Comparison of ENCODE assay signal across 9 cellular contexts in genomic region chr2:55052087-55053061, GRCh38. TPM values are rescaled to one million over a fixed set of nuclear protein-coding genes. Genes with fewer than 3 reads are reported as not detected.
DNase-seq lines count a peak whose midpoint lies in the region; ATAC-seq and TF ChIP-seq lines count a peak whose summit lies in the region.
"Had no signal": no experiment of that assay in that cellular context is flagged by ENCODE, and none has a peak within 500 bp of the region (broad histone marks: within the 10 kb centered on the region; RNA-seq: fewer than 3 reads in every experiment).

No MANE protein-coding gene starts in this region.

- H3K27me3 Mint-ChIP-seq in activated CD8-positive, alpha-beta T cell treated with anti-CD3 and anti-CD28 coated beads for 36 hours = no peaks in the 10 kb centered on the region

- no peak overlapping the region for H4K91ac ChIP-seq in mesenchymal stem cell (ENCODE audit: low read length)

- H3K27me3 ChIP-seq in BLaER1 = no peaks in the 10 kb centered on the region
- no peaks in the 10 kb centered on the region for H3K27me3 ChIP-seq in mesenchymal stem cell (ENCODE audit: control insufficient read depth in 1 of 2, insufficient read depth in 1 of 2, low read length in 2 of 2)

- H3K4me1 Mint-ChIP-seq in activated CD8-positive, alpha-beta T cell treated with anti-CD3 and anti-CD28 coated beads for 36 hours (ENCODE audit: low read depth) = peaks cover 38% of the 10 kb centered on the region

- H3K4me3 ChIP-seq in BLaER1 (peak overlapping the region; percentile 98), mesenchymal stem cell (ENCODE audit: insufficient read depth in 1 of 2, low read depth in 1 of 2, low read length in 2 of 2) (peak overlapping the region in 1 of 2 experiments; percentile 98)

- H2BK12ac ChIP-seq in mesenchymal stem cell (ENCODE audit: low read length in 2 of 2) = no peak overlapping the region

- no peak overlapping the region for H2AK5ac ChIP-seq in mesenchymal stem cell (ENCODE audit: low read length, severe bottlenecking)

- H3K27ac ChIP-seq in BLaER1 (peak overlapping the region; percentile 83), mesenchymal stem cell (ENCODE audit: low read length, poor library complexity, severe bottlenecking) (peak overlapping the region; percentile 92)

- no peak overlapping the region for H2BK15ac ChIP-seq in mesenchymal stem cell (ENCODE audit: low read depth, poor library complexity, severe bottlenecking)

- H3K14ac ChIP-seq in mesenchymal stem cell (ENCODE audit: low read length in 2 of 2) = no peak overlapping the region

- no peak overlapping the region for H3K18ac ChIP-seq in mesenchymal stem cell (ENCODE audit: low read depth in 1 of 2, low read length in 2 of 2)

- H2BK120ac ChIP-seq in mesenchymal stem cell (ENCODE audit: low read depth, low read length) = no peak overlapping the region

- peak overlapping the region; percentile 38 for H3K9ac ChIP-seq in BLaER1
- H3K9ac ChIP-seq in mesenchymal stem cell (ENCODE audit: low read length) = peak overlapping the region; percentile 100

- peaks cover 8% of the 10 kb centered on the region for H3K36me3 Mint-ChIP-seq in activated CD8-positive, alpha-beta T cell treated with anti-CD3 and anti-CD28 coated beads for 36 hours (ENCODE audit: low read depth)

- H3K36me3 ChIP-seq in BLaER1 (no peaks in the 10 kb centered on the region), mesenchymal stem cell (ENCODE audit: control insufficient read depth in 1 of 2, insufficient read depth in 2 of 2, low read depth in 1 of 2, low read length in 2 of 2) (peaks cover 0 to 7% of the 10 kb centered on the region in 2 experiments)

- no peak overlapping the region for H3K4ac ChIP-seq in mesenchymal stem cell (ENCODE audit: low read depth in 1 of 2, low read length in 2 of 2)

- WGBS in mesenchymal stem cell = 20% methylated on average over 1 of the region's 7 CpGs

- H3K27ac Mint-ChIP-seq in activated CD8-positive, alpha-beta T cell treated with anti-CD3 and anti-CD28 coated beads for 36 hours = peak overlapping the region; percentile 21

- peaks cover 16% of the 10 kb centered on the region for H4K20me1 ChIP-seq in BLaER1

- no peak overlapping the region for H3K23ac ChIP-seq in mesenchymal stem cell (ENCODE audit: low read length in 2 of 2)

- no peaks in the 10 kb centered on the region for H3K9me3 ChIP-seq in BLaER1
- H3K9me3 ChIP-seq in mesenchymal stem cell (ENCODE audit: control insufficient read depth, low read length) = peaks cover 9% of the 10 kb centered on the region

- no peak overlapping the region for H4K8ac ChIP-seq in mesenchymal stem cell (ENCODE audit: low read length)

- H3K4me3 Mint-ChIP-seq in activated CD8-positive, alpha-beta T cell treated with anti-CD3 and anti-CD28 coated beads for 36 hours = peak overlapping the region; percentile 31

- H3K79me1 ChIP-seq in mesenchymal stem cell (replicated peaks; ENCODE audit: low read length, poor library complexity, severe bottlenecking) = peaks cover 3% of the 10 kb centered on the region

- POLR2A ChIA-PET in activated CD8-positive, alpha-beta T cell treated with anti-CD3 and anti-CD28 coated beads for 36 hours (lab: Charles Lee) = interaction anchor here (1.1 to 3.2 kb wide), 2 partner anchors 15 to 81 kb away, joined by 4 to 8 read pairs; no protein-coding TSS in a partner anchor

- peaks cover 26% of the 10 kb centered on the region for H3K4me1 ChIP-seq in BLaER1
- H3K4me1 ChIP-seq in mesenchymal stem cell (ENCODE audit: control insufficient read depth, insufficient read depth, low read depth, low read length) = peaks cover 3% of the 10 kb centered on the region

- no peak overlapping the region for H2BK5ac ChIP-seq in mesenchymal stem cell (ENCODE audit: low read depth, low read length, poor library complexity, severe bottlenecking)

- no peak overlapping the region for H2AFZ ChIP-seq in mesenchymal stem cell (ENCODE audit: low read depth, low read length)

- no peak for DNase-seq in activated CD8-positive, alpha-beta T cell treated with anti-CD3 and anti-CD28 coated beads for 36 hours
- peak; percentile 46 for DNase-seq in mesenchymal stem cell
- no peak for DNase-seq in HUDEP-2 (lab: John Stamatoyannopoulos, UW; ENCODE audit: unreplicated experiment in 76 of 76)
- no peak for DNase-seq in NCI-H2107 treated with DMSO at 0.1 percent for 48 hours (lab: John Stamatoyannopoulos, UW; ENCODE audit: unreplicated experiment)
- DNase-seq: NCI-H187 had no signal

- intact Hi-C loops in activated CD8-positive, alpha-beta T cell treated with anti-CD3 and anti-CD28 coated beads for 36 hours (cut with micrococcal nuclease) = loop anchor here (5.0 kb wide), 1 partner anchor 365 kb away; the partner anchor contains the start of gene CCDC88A

- peak overlapping the region; percentile 87 for H3K4me2 ChIP-seq in BLaER1
- H3K4me2 ChIP-seq in mesenchymal stem cell (ENCODE audit: low read length, poor library complexity, severe bottlenecking) = no peak overlapping the region

- ATAC-seq in HG03457 (IDR thresholded peaks at IDR 0.05; ENCODE audit: unreplicated experiment) (peak; percentile 13), GM21737 (IDR thresholded peaks at IDR 0.05; ENCODE audit: unreplicated experiment) (no peak), GM18502 (IDR thresholded peaks at IDR 0.05; ENCODE audit: poor library complexity, unreplicated experiment) (no peak)
- no peak for ATAC-seq in activated CD8-positive, alpha-beta T cell treated with anti-CD3 and anti-CD28 coated beads for 36 hours

- TF ChIP-seq CTCF in activated CD8-positive, alpha-beta T cell treated with anti-CD3 and anti-CD28 coated beads for 36 hours (IDR thresholded peaks at IDR 0.05) = no peak

- CTCF ChIA-PET in activated CD8-positive, alpha-beta T cell treated with anti-CD3 and anti-CD28 coated beads for 36 hours (lab: Charles Lee) = interaction anchor here (0.8 to 2.3 kb wide), 4 partner anchors 12 to 116 kb away, joined by 4 to 9 read pairs (median 5); no protein-coding TSS in a partner anchor

- no peaks in the 10 kb centered on the region for H3K9me3 Mint-ChIP-seq in activated CD8-positive, alpha-beta T cell treated with anti-CD3 and anti-CD28 coated beads for 36 hours

RNA-seq across cellular contexts. Expression of gene RTN4, which starts 2.1 kb away (rescaled TPM):
- 10 to 100 TPM; 81.5 to 85.0 TPM for total RNA-seq in activated CD8-positive, alpha-beta T cell treated with anti-CD3 and anti-CD28 coated beads for 36 hours
- 977 TPM for polyA plus RNA-seq in mesenchymal stem cell (2013, experiment 1 of 2)
- 1,026 TPM for polyA plus RNA-seq in mesenchymal stem cell (2013, experiment 2 of 2)
